Comparison of ENCODE assay signal across 8 cellular contexts in genomic region chr1:32240140-32240951, GRCh38. TPM values are rescaled to one million over a fixed set of nuclear protein-coding genes. Genes with fewer than 3 reads are reported as not detected.
DNase-seq lines count a peak whose midpoint lies in the region; ATAC-seq and TF ChIP-seq lines count a peak whose summit lies in the region.

No MANE protein-coding gene starts in this region.

- peaks cover 5% of the 10 kb centered on the region for H3K36me3 Mint-ChIP-seq in central memory CD8-positive, alpha-beta T cell (ENCODE audit: insufficient read depth)

- no peaks in the 10 kb centered on the region for H3K9me3 ChIP-seq in smooth muscle cell (replicated peaks; ENCODE audit: low read depth)

- H2AFZ ChIP-seq in smooth muscle cell (ENCODE audit: low read depth), result peak overlapping the region; percentile 91

- H3K79me2 ChIP-seq in smooth muscle cell (ENCODE audit: low read depth), result no peaks in the 10 kb centered on the region

- ATAC-seq in central memory CD8-positive, alpha-beta T cell (replicated peaks; ENCODE audit: extremely low read depth, poor library complexity, severe bottlenecking), result peak; percentile 75
- ATAC-seq in GM21737 (IDR thresholded peaks at IDR 0.05; ENCODE audit: unreplicated experiment), result no peak

- H3K9me3 Mint-ChIP-seq in central memory CD8-positive, alpha-beta T cell, result no peaks in the 10 kb centered on the region

- WGBS in smooth muscle cell (ENCODE audit: low lambda C conversion rate), result 2% methylated on average over 62 of the region's 62 CpGs

- H3K4me3 Mint-ChIP-seq in central memory CD8-positive, alpha-beta T cell, result peak overlapping the region; percentile 85

- DNase-seq in activated CD4-positive, CD25-positive, alpha-beta regulatory T cell treated with anti-CD3 and anti-CD28 coated beads, Interleukin-2, amount 50 U/mL, for 16 hours (ENCODE audit: low read depth, low spot score), result peak; percentile 7
- no peak for DNase-seq in activated CD4-positive, CD25-positive, alpha-beta regulatory T cell treated with anti-CD3 and anti-CD28 coated beads, Interleukin-2, amount 50 U/mL, for 72 hours
- DNase-seq in NCI-H1417 treated with DMSO at 0.1 percent for 48 hours (lab: John Stamatoyannopoulos, UW), result peak; percentile 42
- peak; percentile 51 for DNase-seq in T-helper 9 cell
- DNase-seq in central memory CD8-positive, alpha-beta T cell (ENCODE audit: low spot score in 2 of 2), result peak in 1 of 2 donors; percentile 29
- DNase-seq in inferior parietal cortex (ENCODE audit: extremely low spot score), result peak; percentile 39
- peak; percentile 58 for DNase-seq in smooth muscle cell (lab: John Stamatoyannopoulos, UW; ENCODE audit: unreplicated experiment)

- peak overlapping the region; percentile 46 for H3K27ac ChIP-seq in smooth muscle cell (ENCODE audit: low read depth)

- H3K27me3 Mint-ChIP-seq in central memory CD8-positive, alpha-beta T cell, result no peaks in the 10 kb centered on the region

- no peaks in the 10 kb centered on the region for H3K36me3 ChIP-seq in smooth muscle cell (ENCODE audit: low read depth)

- TF ChIP-seq CTCF in smooth muscle cell (IDR thresholded peaks at IDR 0.05; ENCODE audit: borderline replicate concordance, insufficient read depth, poor library complexity, severe bottlenecking), result no peak

- no peaks in the 10 kb centered on the region for H3K27me3 ChIP-seq in smooth muscle cell (ENCODE audit: low read depth)

- no peaks in the 10 kb centered on the region for H4K20me1 ChIP-seq in smooth muscle cell (ENCODE audit: low read depth)

- peaks cover 8% of the 10 kb centered on the region for H3K4me1 Mint-ChIP-seq in central memory CD8-positive, alpha-beta T cell

- H3K9ac ChIP-seq in smooth muscle cell (ENCODE audit: low read depth), result peak overlapping the region; percentile 70

- no peak overlapping the region for H3K27ac Mint-ChIP-seq in central memory CD8-positive, alpha-beta T cell (ENCODE audit: low read depth)

- H3K4me1 ChIP-seq in smooth muscle cell (ENCODE audit: low read depth), result peaks cover 19% of the 10 kb centered on the region

- H3K4me3 ChIP-seq in smooth muscle cell, result peak overlapping the region; percentile 65

- peaks cover 24% of the 10 kb centered on the region for H3F3A ChIP-seq in smooth muscle cell (ENCODE audit: low read depth)

- peak overlapping the region; percentile 89 for H3K4me2 ChIP-seq in smooth muscle cell

RNA-seq across cellular contexts. Expression of gene FAM167B, which starts 6.7 kb away (rescaled TPM):
- total RNA-seq in smooth muscle cell, result 0.31 TPM in 1 of 2 replicates, not detected in the other
- polyA plus RNA-seq in smooth muscle cell, result 0.39 TPM in 1 of 2 replicates, not detected in the other

RNA-seq across cellular contexts. Expression of gene LCK, which starts 10.7 kb away (rescaled TPM):
- total RNA-seq in smooth muscle cell, result 0.22 TPM in 1 of 2 replicates, not detected in the other
- polyA plus RNA-seq in smooth muscle cell, result not detected in 2 replicates

RNA-seq across cellular contexts. Expression of gene EIF3I, which starts 18.1 kb away (rescaled TPM):
- total RNA-seq in smooth muscle cell, result 200 and 240 TPM in 2 replicates
- 250 and 257 TPM in 2 replicates for polyA plus RNA-seq in smooth muscle cell

RNA-seq across cellular contexts. Expression of gene TMEM234, which starts 18.2 kb away (rescaled TPM):
- total RNA-seq in smooth muscle cell, result 10.9 and 13.3 TPM in 2 replicates
- polyA plus RNA-seq in smooth muscle cell, result 19.8 and 27.5 TPM in 2 replicates

RNA-seq across cellular contexts. Expression of gene DCDC2B, which starts 31.5 kb away (rescaled TPM):
- total RNA-seq in smooth muscle cell, result not detected in 2 replicates
- polyA plus RNA-seq in smooth muscle cell, result 0.47 TPM in 1 of 2 replicates, not detected in the other
